Comparison of ENCODE assay signal across 2 cellular contexts in genomic region chr1:6756455-6756854, GRCh38.
TF ChIP-seq lines count a peak whose summit lies in the region.

No MANE protein-coding gene starts in this region.

TF ChIP-seq in GM23338, 12 proteins besides CTCF, POLR2A, EP300 and RAD21:
- TF ChIP-seq ZNF114 (CRISPR knock-in tag; IDR thresholded peaks at IDR 0.05): no peak
- no peak for TF ChIP-seq POLR2AphosphoS5 (IDR thresholded peaks at IDR 0.05; ENCODE audit: low read depth)
- TF ChIP-seq ETS1 (IDR thresholded peaks at IDR 0.05): no peak
- TF ChIP-seq CREB1 (CRISPR knock-in tag; IDR thresholded peaks at IDR 0.05; ENCODE audit: low read depth): no peak
- TF ChIP-seq JUNB (IDR thresholded peaks at IDR 0.05; ENCODE audit: unreplicated experiment): no peak
- no peak for TF ChIP-seq EZH2 (IDR thresholded peaks at IDR 0.05; ENCODE audit: low read depth, unreplicated experiment)
- no peak for TF ChIP-seq REST (IDR thresholded peaks at IDR 0.05; ENCODE audit: unreplicated experiment)
- TF ChIP-seq ZNF462 (CRISPR knock-in tag; IDR thresholded peaks at IDR 0.05): no peak
- TF ChIP-seq STAT1 (IDR thresholded peaks at IDR 0.05; ENCODE audit: unreplicated experiment): no peak
- TF ChIP-seq ZNF331 (CRISPR knock-in tag; IDR thresholded peaks at IDR 0.05; ENCODE audit: low read depth): no peak

TF ChIP-seq in K562, 482 proteins besides CTCF, POLR2A, EP300 and RAD21:
- TF ChIP-seq NCOA4 (IDR thresholded peaks at IDR 0.05; ENCODE audit: partially characterized antibody) (no peak), ZKSCAN1 (IDR thresholded peaks at IDR 0.05; ENCODE audit: low read depth, low read length) (0 out of 2 replicates have a peak, but pooled peaks have one; percentile 28), ZBTB17 (CRISPR knock-in tag; IDR thresholded peaks at IDR 0.05) (no peak), MCM5 (IDR thresholded peaks at IDR 0.05; ENCODE audit: low read depth) (no peak), ZBTB12 (CRISPR knock-in tag; IDR thresholded peaks at IDR 0.05) (no peak), FOSL1 (tag; conservative IDR thresholded peaks at IDR 0.05) (no peak), ELF4 (CRISPR knock-in tag; IDR thresholded peaks at IDR 0.05) (no peak)
